Comparison of ENCODE assay signal across 1 cellular context in genomic region chr1:20788489-20788795, GRCh38.
TF ChIP-seq lines count a peak whose summit lies in the region.

No MANE protein-coding gene starts in this region.

TF ChIP-seq in K562, 482 proteins besides CTCF, POLR2A, EP300 and RAD21 (continued from another document):
- TF ChIP-seq, protein P1, sequence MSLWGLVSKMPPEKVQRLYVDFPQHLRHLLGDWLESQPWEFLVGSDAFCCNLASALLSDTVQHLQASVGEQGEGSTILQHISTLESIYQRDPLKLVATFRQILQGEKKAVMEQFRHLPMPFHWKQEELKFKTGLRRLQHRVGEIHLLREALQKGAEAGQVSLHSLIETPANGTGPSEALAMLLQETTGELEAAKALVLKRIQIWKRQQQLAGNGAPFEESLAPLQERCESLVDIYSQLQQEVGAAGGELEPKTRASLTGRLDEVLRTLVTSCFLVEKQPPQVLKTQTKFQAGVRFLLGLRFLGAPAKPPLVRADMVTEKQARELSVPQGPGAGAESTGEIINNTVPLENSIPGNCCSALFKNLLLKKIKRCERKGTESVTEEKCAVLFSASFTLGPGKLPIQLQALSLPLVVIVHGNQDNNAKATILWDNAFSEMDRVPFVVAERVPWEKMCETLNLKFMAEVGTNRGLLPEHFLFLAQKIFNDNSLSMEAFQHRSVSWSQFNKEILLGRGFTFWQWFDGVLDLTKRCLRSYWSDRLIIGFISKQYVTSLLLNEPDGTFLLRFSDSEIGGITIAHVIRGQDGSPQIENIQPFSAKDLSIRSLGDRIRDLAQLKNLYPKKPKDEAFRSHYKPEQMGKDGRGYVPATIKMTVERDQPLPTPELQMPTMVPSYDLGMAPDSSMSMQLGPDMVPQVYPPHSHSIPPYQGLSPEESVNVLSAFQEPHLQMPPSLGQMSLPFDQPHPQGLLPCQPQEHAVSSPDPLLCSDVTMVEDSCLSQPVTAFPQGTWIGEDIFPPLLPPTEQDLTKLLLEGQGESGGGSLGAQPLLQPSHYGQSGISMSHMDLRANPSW (CRISPR knock-in tag; IDR thresholded peaks at IDR 0.05): 0 out of 2 replicates have a peak, but pooled peaks have one; percentile 10
